ENCODE assay signal across 24 cellular contexts in the genomic region with DNA sequence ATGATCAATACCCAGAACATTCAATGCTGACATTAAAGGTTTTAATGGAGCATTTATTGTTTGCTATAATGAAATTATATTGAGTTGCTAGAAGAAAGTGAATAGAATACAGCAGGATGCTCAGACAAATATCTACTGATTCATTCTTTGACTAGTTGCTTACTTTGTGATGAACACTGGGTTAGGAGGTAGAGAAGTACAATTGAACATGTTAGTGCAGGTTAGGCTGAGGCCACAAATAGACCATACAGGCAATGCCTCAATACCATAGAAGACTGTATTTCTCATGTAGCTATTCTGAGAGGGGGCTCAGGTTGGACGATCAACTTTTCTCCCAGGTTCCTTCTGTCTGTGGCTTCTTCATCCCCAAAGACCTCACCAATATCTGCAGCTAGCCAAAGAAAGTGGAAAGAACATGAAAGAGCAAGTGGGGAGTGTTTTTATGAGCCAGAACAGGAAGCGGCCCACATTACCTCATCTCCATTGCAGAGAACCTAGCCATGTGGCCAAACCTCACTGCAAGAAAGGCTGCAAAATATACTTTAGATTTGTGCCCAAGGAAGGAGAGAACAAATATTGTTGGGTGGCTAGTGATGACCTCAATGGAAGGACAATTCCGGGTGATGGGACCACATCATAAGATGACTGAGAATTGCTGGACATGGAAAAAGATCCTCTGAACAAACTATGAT.
DNase-seq lines count a peak whose midpoint lies in the region; ATAC-seq and TF ChIP-seq lines count a peak whose summit lies in the region.
"Had no signal": no experiment of that assay in that cellular context is flagged by ENCODE, and none has a peak within 500 bp of the region (broad histone marks: within the 10 kb centered on the region; RNA-seq: fewer than 3 reads in every experiment).

No MANE protein-coding gene starts in this region.

- no peak overlapping the region for H3K9ac ChIP-seq in DND-41 (ENCODE audit: low read depth, low read length)

- no peaks in the 10 kb centered on the region for H3K79me2 ChIP-seq in DND-41 (ENCODE audit: insufficient read depth, low read length)

- no peaks in the 10 kb centered on the region for H4K20me1 ChIP-seq in DND-41 (ENCODE audit: insufficient read depth, low read length)

- H3K9me3 ChIP-seq in DND-41 (ENCODE audit: insufficient read depth, low read length, severe bottlenecking) (peaks cover 12% of the 10 kb centered on the region), prostate gland (no peaks in the 10 kb centered on the region)
- H3K9me3 ChIP-seq: adrenal gland, psoas muscle, uterus had no signal

- H3K27ac ChIP-seq in DND-41 (ENCODE audit: low read length) (peak overlapping the region; percentile 57), RWPE1 (no peak overlapping the region), epithelial cell of prostate (peak overlapping the region; percentile 83), prostate gland (no peak overlapping the region)
- H3K27ac ChIP-seq: adrenal gland, C4-2B, HL-60, psoas muscle, uterus had no signal

- POLR2A ChIA-PET in RWPE1 (lab: Yijun Ruan, JAX; ENCODE audit: low non-redundant PET) = no interaction called here

- intact Hi-C loops in prostate gland (cut with DNase I) = no loop called here

- no peak for TF ChIP-seq POLR2A in prostate gland (IDR thresholded peaks at IDR 0.05)

- DNase-seq in DND-41 (peak; percentile 53), RWPE1 (ENCODE audit: low spot score) (peak; percentile 12), epithelial cell of prostate (ENCODE audit: low read depth, low spot score) (peak; percentile 64), prostate gland (ENCODE audit: low spot score) (no peak), A172 (ENCODE audit: low spot score) (no peak)
- DNase-seq in Jurkat, Clone E6-1 (ENCODE audit: low read depth, low spot score) = peak; percentile 47
- DNase-seq: activated CD8-positive, alpha-beta memory T cell treated with anti-CD3 and anti-CD28 coated beads, Interleukin-2, amount 50 U/mL, for 4 hours; adrenal gland; glutamatergic neuron; Karpas-422; left ventricle myocardium superior; NCI-H1105; NCI-H2029; NCI-H226; NCI-H69; nucleus accumbens; psoas muscle; stimulated activated naive CD4-positive, alpha-beta T cell treated with Interleukin-2 at 50 U/mL for 16 hours; T1000; uterus had no signal

- CTCF ChIA-PET in RWPE1 (lab: Yijun Ruan, JAX) = no interaction called here

- H3K4me1 ChIP-seq in DND-41 (ENCODE audit: insufficient read depth, low read length) (peaks cover 22% of the 10 kb centered on the region), prostate gland (replicated peaks) (no peaks in the 10 kb centered on the region)
- H3K4me1 ChIP-seq: adrenal gland, psoas muscle, uterus had no signal

- H3K4me3 ChIP-seq in DND-41 (ENCODE audit: low read depth in 1 of 2, low read length in 2 of 2) (no peak overlapping the region), prostate gland (no peak overlapping the region)
- no peak overlapping the region for H3K4me3 ChIP-seq in Jurkat, Clone E6-1 (ENCODE audit: low read length)
- H3K4me3 ChIP-seq: adrenal gland, GM23338, psoas muscle, uterus had no signal

- ATAC-seq in DND-41 (ENCODE audit: insufficient read depth, low read depth) (peak; percentile 32; the same call in 2 of the 3 replicates), GM21447 (IDR thresholded peaks at IDR 0.05; ENCODE audit: unreplicated experiment) (no peak)
- ATAC-seq: GM23338, left ventricle myocardium superior, psoas muscle had no signal

- H3K36me3 ChIP-seq in DND-41 (ENCODE audit: insufficient read depth, low read length) (no peaks in the 10 kb centered on the region), prostate gland (no peaks in the 10 kb centered on the region)
- H3K36me3 ChIP-seq: adrenal gland, uterus had no signal

- 86% methylated on average over 3 of the region's 3 CpGs for WGBS in prostate gland

- H2AFZ ChIP-seq in DND-41 (ENCODE audit: low read depth, low read length) = peak overlapping the region; percentile 17
- H2AFZ ChIP-seq: GM23338 had no signal

- H3K4me2 ChIP-seq in DND-41 (ENCODE audit: insufficient read depth, low read length) = no peak overlapping the region
- H3K4me2 ChIP-seq: GM23338 had no signal

- TF ChIP-seq CTCF in DND-41 (IDR thresholded peaks at IDR 0.05; ENCODE audit: borderline replicate concordance, extremely low read depth, low read length, poor library complexity, severe bottlenecking) = no peak
- no peak for TF ChIP-seq CTCF in RWPE1 (conservative IDR thresholded peaks at IDR 0.05; ENCODE audit: low read depth)
- no peak for TF ChIP-seq CTCF in prostate gland (IDR thresholded peaks at IDR 0.05)

- no peaks in the 10 kb centered on the region for H3K27me3 ChIP-seq in DND-41 (ENCODE audit: insufficient read depth, low read length, poor library complexity)
- no peaks in the 10 kb centered on the region for H3K27me3 ChIP-seq in prostate gland (replicated peaks; ENCODE audit: insufficient read depth)
- H3K27me3 ChIP-seq: adrenal gland, uterus had no signal

Comparison
In these comparisons a context has a peak if more than half of its experiments do, and no peak if none do; other contexts are left out.
1. DNase-seq: peak in DND-41 (single experiment), Jurkat, Clone E6-1 (single experiment), RWPE1 (single experiment) and epithelial cell of prostate (single experiment); none in prostate gland (single experiment) and A172 (single experiment).
2. H3K27ac ChIP-seq: peak in DND-41 (single experiment) and epithelial cell of prostate (single experiment); none in RWPE1 (single experiment) and prostate gland (0 of 2).